ENCODE assay signal across 24 cellular contexts in the genomic region with DNA sequence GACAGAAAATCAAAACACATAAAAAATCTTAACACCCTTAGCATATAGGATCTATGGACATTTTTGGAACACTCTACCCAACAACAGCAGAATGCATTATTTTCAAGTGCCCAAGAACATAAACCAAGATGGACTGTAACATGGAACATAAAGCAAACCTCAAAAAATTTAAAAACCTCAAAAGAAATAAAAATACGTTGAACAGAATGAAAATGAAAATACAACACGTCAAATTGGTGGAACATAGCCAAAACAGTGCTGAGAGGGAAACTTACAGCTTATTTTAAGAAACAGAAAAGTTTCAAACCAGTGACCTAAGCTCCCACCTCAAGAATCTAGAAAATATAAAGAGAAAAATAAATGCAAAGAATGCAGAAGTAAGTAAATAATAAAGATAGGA. TPM values are rescaled to one million over a fixed set of nuclear protein-coding genes. Genes with fewer than 3 reads are reported as not detected.
DNase-seq lines count a peak whose midpoint lies in the region; ATAC-seq and TF ChIP-seq lines count a peak whose summit lies in the region.
"Had no signal": no experiment of that assay in that cellular context is flagged by ENCODE, and none has a peak within 500 bp of the region (broad histone marks: within the 10 kb centered on the region; RNA-seq: fewer than 3 reads in every experiment).

No MANE protein-coding gene starts in this region.

- peaks cover 31% of the 10 kb centered on the region for H3K9me3 ChIP-seq in OCI-LY7 (ENCODE audit: low read length)
- H3K9me3 ChIP-seq: upper lobe of left lung had no signal

- no peaks in the 10 kb centered on the region for H3K79me2 ChIP-seq in OCI-LY7 (ENCODE audit: insufficient read depth, low read depth, low read length)

- POLR2A ChIA-PET in OCI-LY7 (lab: Charles Lee): interaction anchor here (0.7 to 2.3 kb wide), 3 partner anchors 8 to 13 kb away, joined by 3 to 6 read pairs (median 6); no protein-coding TSS in a partner anchor

- no peaks in the 10 kb centered on the region for H4K20me1 ChIP-seq in OCI-LY7 (ENCODE audit: insufficient read depth, low read length)

- H3K4me3 ChIP-seq in GM12865 (ENCODE audit: low read depth, low read length): no peak overlapping the region
- no peak overlapping the region for H3K4me3 ChIP-seq in OCI-LY7 (ENCODE audit: low read depth, low read length, poor library complexity, severe bottlenecking)
- H3K4me3 ChIP-seq: upper lobe of left lung had no signal

- H3K4me1 Mint-ChIP-seq in stimulated activated effector memory CD8-positive, alpha-beta T cell treated with anti-CD3 and anti-CD28 coated beads, Interleukin-12 subunit alpha, Interleukin-12 subunit beta, amount 100 ng/mL, for 72 hours: peaks cover 14% of the 10 kb centered on the region

- H3K36me3 ChIP-seq in OCI-LY7 (ENCODE audit: insufficient read depth, low read length): peaks cover 14% of the 10 kb centered on the region; the same call in 1 of the 2 replicates
- H3K36me3 ChIP-seq: brain microvascular endothelial cell, upper lobe of left lung had no signal

- in situ Hi-C loops in G401 (cut with HindIII; ENCODE audit: low sequenced_read_pairs): no loop called here

- H3K9me2 ChIP-seq in OCI-LY7 (ENCODE audit: insufficient read depth, low read length): 0 out of 2 replicates have a peak, but pooled peaks cover 3% of the 10 kb centered on the region

- H3K27ac Mint-ChIP-seq in stimulated activated effector memory CD8-positive, alpha-beta T cell treated with anti-CD3 and anti-CD28 coated beads, Interleukin-12 subunit alpha, Interleukin-12 subunit beta, amount 100 ng/mL, for 72 hours: no peak overlapping the region
- H3K27ac Mint-ChIP-seq: activated B cell treated with CpG ODN at 0.5 μM for 24 hours; activated CD4-positive, alpha-beta memory T cell treated with anti-CD3 and anti-CD28 coated beads for 36 hours; immature natural killer cell had no signal

- DNase-seq in GM12865 (ENCODE audit: low read depth): peak; percentile 70
- DNase-seq in OCI-LY7 (ENCODE audit: low spot score): no peak
- DNase-seq in stimulated activated effector memory CD8-positive, alpha-beta T cell treated with anti-CD3 and anti-CD28 coated beads, Interleukin-12 subunit alpha, Interleukin-12 subunit beta, amount 100 ng/mL, for 72 hours (ENCODE audit: low spot score in 2 of 2): no peak
- no peak for DNase-seq in HuH-7.5 (ENCODE audit: low spot score)
- no peak for DNase-seq in G401 (ENCODE audit: low spot score)
- DNase-seq: activated B cell treated with CpG ODN at 0.5 μM for 24 hours; activated CD4-positive, alpha-beta memory T cell treated with anti-CD3 and anti-CD28 coated beads for 36 hours; activated effector memory CD4-positive, alpha-beta T cell treated with Interleukin-2 at 50 U/mL for 16 hours; brain microvascular endothelial cell; effector CD8-positive, alpha-beta T cell; erythroblast; foreskin fibroblast; immature natural killer cell; KBM-7; mesendoderm; naive B cell; NCI-H69; retina; T1000; upper lobe of left lung had no signal

- H3K36me3 Mint-ChIP-seq in stimulated activated effector memory CD8-positive, alpha-beta T cell treated with anti-CD3 and anti-CD28 coated beads, Interleukin-12 subunit alpha, Interleukin-12 subunit beta, amount 100 ng/mL, for 72 hours: no peaks in the 10 kb centered on the region

- BruUV-seq in OCI-LY7 (replicated peaks; lab: Mats Ljungman, UMichigan): no TSS peak

- no peak overlapping the region for H3K4me3 Mint-ChIP-seq in stimulated activated effector memory CD8-positive, alpha-beta T cell treated with anti-CD3 and anti-CD28 coated beads, Interleukin-12 subunit alpha, Interleukin-12 subunit beta, amount 100 ng/mL, for 72 hours
- H3K4me3 Mint-ChIP-seq: activated B cell treated with CpG ODN at 0.5 μM for 24 hours; activated CD4-positive, alpha-beta memory T cell treated with anti-CD3 and anti-CD28 coated beads for 36 hours; immature natural killer cell; naive B cell had no signal

- CTCF ChIA-PET in OCI-LY7 (lab: Charles Lee; ENCODE audit: unreplicated experiment): no interaction called here

- no peak overlapping the region for H3K27ac ChIP-seq in OCI-LY7 (ENCODE audit: low read depth, low read length, poor library complexity, severe bottlenecking)
- H3K27ac ChIP-seq: brain microvascular endothelial cell, upper lobe of left lung had no signal

- ATAC-seq in GM19372 (IDR thresholded peaks at IDR 0.05; ENCODE audit: low read depth, unreplicated experiment) (peak; percentile 61), HG02885 (IDR thresholded peaks at IDR 0.05; ENCODE audit: poor library complexity, unreplicated experiment) (peak; percentile 69), GM18502 (IDR thresholded peaks at IDR 0.05; ENCODE audit: poor library complexity, unreplicated experiment) (no peak)
- no peak for ATAC-seq in stimulated activated effector memory CD8-positive, alpha-beta T cell treated with anti-CD3 and anti-CD28 coated beads, Interleukin-12 subunit alpha, Interleukin-12 subunit beta, amount 100 ng/mL, for 72 hours
- ATAC-seq: left lobe of liver had no signal

- TF ChIP-seq CTCF in GM12865 (IDR thresholded peaks at IDR 0.05; ENCODE audit: insufficient read depth, low read depth, low read length, missing control alignments) (no peak), OCI-LY7 (conservative IDR thresholded peaks at IDR 0.05; ENCODE audit: low read length) (no peak)

- peak overlapping the region; percentile 50; the same call in 1 of the 2 replicates for H2AFZ ChIP-seq in OCI-LY7 (ENCODE audit: low read length)

- intact Hi-C loops in OCI-LY7 (cut with micrococcal nuclease; ENCODE audit: unreplicated experiment): no loop called here

- peaks cover 14% of the 10 kb centered on the region for H3K9me3 Mint-ChIP-seq in stimulated activated effector memory CD8-positive, alpha-beta T cell treated with anti-CD3 and anti-CD28 coated beads, Interleukin-12 subunit alpha, Interleukin-12 subunit beta, amount 100 ng/mL, for 72 hours

- peaks cover 47% of the 10 kb centered on the region for H3K4me1 ChIP-seq in OCI-LY7 (ENCODE audit: insufficient read depth, low read length, poor library complexity, severe bottlenecking)
- H3K4me1 ChIP-seq: upper lobe of left lung had no signal

- H3K4me2 ChIP-seq in OCI-LY7 (ENCODE audit: low read length): peak overlapping the region; percentile 42

RNA-seq across cellular contexts. Expression of a gene that starts 58.3 kb away (rescaled TPM):
- 10.9 and 16.0 TPM in 2 replicates for total RNA-seq in OCI-LY7 (2014; rRNA removed; shearing (Covaris generic))
- 20.3 and 21.2 TPM in 2 replicates for total RNA-seq in OCI-LY7 (2022)
- 2.4 and 9.7 TPM in 2 replicates for total RNA-seq in G401 (2014; rRNA removed; shearing (Covaris generic))

Comparison
In these comparisons a context has a peak if more than half of its experiments do, and no peak if none do; other contexts are left out.
1. ATAC-seq: peak in GM19372 (single experiment) and HG02885 (single experiment); none in stimulated activated effector memory CD8-positive, alpha-beta T cell treated with anti-CD3 and anti-CD28 coated beads, Interleukin-12 subunit alpha, Interleukin-12 subunit beta, amount 100 ng/mL, for 72 hours (single experiment) and GM18502 (single experiment).